In genomic region chr7:142231716-142232115, GRCh38 we compare ENCODE assay signal across 12 cellular contexts. TPM values are rescaled to one million over a fixed set of nuclear protein-coding genes. Genes with fewer than 3 reads are reported as not detected.
DNase-seq lines count a peak whose midpoint lies in the region; ATAC-seq and TF ChIP-seq lines count a peak whose summit lies in the region.
"Had no signal": no experiment of that assay in that cellular context is flagged by ENCODE, and none has a peak within 500 bp of the region (broad histone marks: within the 10 kb centered on the region; RNA-seq: fewer than 3 reads in every experiment).

No MANE protein-coding gene starts in this region.

- DNase-seq in Daoy (ENCODE audit: low read depth) (peak; percentile 83), HEK293T (ENCODE audit: extremely low spot score) (peak; percentile 73), RPMI8226 (peak; percentile 29), left kidney (ENCODE audit: low read depth, low spot score) (peak; percentile 44), OCI-M2 (lab: John Stamatoyannopoulos, UW; ENCODE audit: unreplicated experiment) (no peak), left colon (no peak)
- no peak for DNase-seq in activated CD8-positive, alpha-beta memory T cell treated with anti-CD3 and anti-CD28 coated beads, Interleukin-2, amount 50 U/mL, for 48 hours
- DNase-seq: NCI-H1105, Right ventricle myocardium superior had no signal

- CTCF ChIA-PET in HEK293T (lab: Yijun Ruan, JAX), result no interaction called here

- no peak for ATAC-seq in left colon
- ATAC-seq in HG02973 (IDR thresholded peaks at IDR 0.05; ENCODE audit: unreplicated experiment), result no peak

- intact Hi-C loops in left colon (cut with DNase I, micrococcal nuclease), result no loop called here

- POLR2A ChIA-PET in HEK293T (lab: Yijun Ruan, JAX), result no interaction called here

TF ChIP-seq in HEK293T, 16 proteins besides CTCF, POLR2A, EP300 and RAD21:
- TF ChIP-seq NFRKB (IDR thresholded peaks at IDR 0.05) (no peak), L3MBTL2 (conservative IDR thresholded peaks at IDR 0.05) (0 out of 2 replicates have a peak, but pooled peaks have one; percentile 17), LEF1 (IDR thresholded peaks at IDR 0.05; ENCODE audit: borderline replicate concordance) (no peak), CTBP1 (IDR thresholded peaks at IDR 0.05; ENCODE audit: borderline replicate concordance) (no peak), SP1 (IDR thresholded peaks at IDR 0.05) (no peak), ELF4 (IDR thresholded peaks at IDR 0.05) (no peak)

RNA-seq across cellular contexts. Expression of gene PRSS58, which starts 26.1 kb away (rescaled TPM):
- not detected in 2 replicates for total RNA-seq in Daoy (2014; rRNA removed; shearing (Covaris generic))
- not detected for total RNA-seq in left colon
- total RNA-seq: cardiac muscle cell, Right ventricle myocardium superior, subcutaneous adipose tissue had no signal

Comparison
In these comparisons a context has a peak if more than half of its experiments do, and no peak if none do; other contexts are left out.
1. DNase-seq: peak in Daoy (single experiment), HEK293T (single experiment), RPMI8226 (single experiment) and left kidney (single experiment); none in activated CD8-positive, alpha-beta memory T cell treated with anti-CD3 and anti-CD28 coated beads, Interleukin-2, amount 50 U/mL, for 48 hours (single experiment), OCI-M2 (single experiment) and left colon (0 of 2).